Comparison of ENCODE assay signal across 8 cellular contexts in the genomic region with DNA sequence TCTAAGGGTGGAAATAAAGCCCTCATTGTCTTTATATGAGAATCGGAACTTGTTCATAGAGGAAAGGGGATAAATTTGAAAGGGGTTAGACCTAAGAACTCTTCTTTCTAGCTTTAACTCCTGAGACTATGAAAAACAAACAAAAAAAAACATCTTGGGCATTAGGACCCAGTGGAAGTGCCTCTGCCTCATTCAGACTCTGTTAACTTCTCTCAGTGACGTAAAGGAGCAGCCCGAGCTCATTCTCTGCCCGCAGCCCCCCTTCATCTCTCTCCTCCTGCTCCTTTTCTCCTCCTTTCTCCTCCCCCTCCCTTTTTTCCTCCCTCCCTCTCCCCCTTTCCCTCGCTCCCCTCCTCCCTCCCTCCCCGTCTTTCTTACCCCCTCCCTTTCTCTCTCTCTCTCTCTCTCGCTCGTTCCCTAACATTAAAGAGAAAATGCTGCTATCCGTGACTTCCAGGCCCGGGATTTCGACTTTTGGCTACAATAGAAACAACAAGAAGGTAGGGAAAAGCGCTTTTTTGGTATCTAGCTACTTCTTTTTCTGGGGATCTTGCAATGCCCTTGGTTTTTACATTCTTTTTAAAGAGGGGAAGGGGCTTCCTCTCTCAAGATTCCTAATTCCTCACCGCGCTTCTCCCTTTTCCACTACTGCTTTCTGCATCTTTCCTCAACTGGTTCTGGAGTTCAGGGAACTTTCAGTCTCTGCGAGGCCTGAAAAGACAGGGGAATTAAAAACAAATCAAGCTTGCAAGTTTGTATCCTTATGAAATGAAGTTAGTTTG. TPM values are rescaled to one million over a fixed set of nuclear protein-coding genes. Genes with fewer than 3 reads are reported as not detected.
DNase-seq lines count a peak whose midpoint lies in the region; ATAC-seq lines count a peak whose summit lies in the region.

A gene with protein sequence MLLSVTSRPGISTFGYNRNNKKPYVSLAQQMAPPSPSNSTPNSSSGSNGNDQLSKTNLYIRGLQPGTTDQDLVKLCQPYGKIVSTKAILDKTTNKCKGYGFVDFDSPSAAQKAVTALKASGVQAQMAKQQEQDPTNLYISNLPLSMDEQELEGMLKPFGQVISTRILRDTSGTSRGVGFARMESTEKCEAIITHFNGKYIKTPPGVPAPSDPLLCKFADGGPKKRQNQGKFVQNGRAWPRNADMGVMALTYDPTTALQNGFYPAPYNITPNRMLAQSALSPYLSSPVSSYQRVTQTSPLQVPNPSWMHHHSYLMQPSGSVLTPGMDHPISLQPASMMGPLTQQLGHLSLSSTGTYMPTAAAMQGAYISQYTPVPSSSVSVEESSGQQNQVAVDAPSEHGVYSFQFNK (plus strand): TSS at position 231 of the 782 bp plus-strand sequence. CDS start 204 bp downstream, at position 435.

- peak; percentile 66 for ATAC-seq in GM21529 (IDR thresholded peaks at IDR 0.05; ENCODE audit: unreplicated experiment)

- peak; percentile 65 to 71 for DNase-seq in AML-193 (lab: John Stamatoyannopoulos, UW)
- DNase-seq in NCI-H2196 (lab: John Stamatoyannopoulos, UW; ENCODE audit: unreplicated experiment), result peak; percentile 57
- peak; percentile 11 for DNase-seq in activated CD4-positive, alpha-beta T cell treated with anti-CD3 and anti-CD28 coated beads for 1 hour
- peak; percentile 94 for DNase-seq in dermis blood vessel endothelial cell
- DNase-seq in kidney glomerular epithelial cell (lab: John Stamatoyannopoulos, UW), result peak; percentile 94
- peak; percentile 75 for DNase-seq in smooth muscle cell of the brain vasculature (ENCODE audit: low read depth, low spot score)
- no peak for DNase-seq in OCI-M2 (lab: John Stamatoyannopoulos, UW; ENCODE audit: unreplicated experiment)

RNA-seq across cellular contexts. Expression of the gene that starts here (rescaled TPM):
- 37.9 and 76.6 TPM in 2 replicates for total RNA-seq in dermis blood vessel endothelial cell
